In the genomic region with DNA sequence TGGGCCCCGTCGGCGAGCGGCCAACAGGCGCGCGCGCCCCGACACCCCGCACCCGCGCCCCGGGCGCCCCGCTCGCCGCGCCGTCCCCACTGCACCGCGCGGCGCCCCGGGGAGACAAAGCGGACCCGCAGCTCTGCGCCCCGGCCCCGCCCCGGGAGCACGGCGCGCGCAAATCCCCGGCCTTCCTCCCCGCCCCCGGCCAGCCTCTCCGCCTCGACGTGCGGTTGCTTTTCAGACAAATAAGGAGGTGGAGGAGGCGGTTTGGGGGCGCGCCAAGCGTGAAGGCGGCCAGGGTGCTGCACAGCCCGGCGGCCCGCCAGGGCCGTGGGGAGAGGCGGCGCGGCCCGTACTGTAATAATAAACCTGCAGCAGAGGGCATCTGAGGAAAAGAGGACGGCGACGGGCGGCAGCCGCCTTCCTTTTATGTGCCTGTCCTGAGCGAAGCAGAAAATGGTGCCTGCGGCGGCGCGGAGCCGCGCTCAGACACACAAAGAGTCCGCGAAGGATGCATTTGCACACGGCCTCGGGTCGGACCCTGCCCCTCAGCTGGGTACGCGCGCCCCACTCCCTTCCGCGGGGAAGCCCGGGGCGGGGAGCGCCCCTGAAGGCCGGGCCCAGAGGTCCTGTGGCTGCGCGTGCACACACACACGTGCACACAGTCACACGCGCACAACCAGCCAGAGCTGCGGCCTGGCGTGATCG, we compare ENCODE assay signal across 8 cellular contexts. TPM values are rescaled to one million over a fixed set of nuclear protein-coding genes. Genes with fewer than 3 reads are reported as not detected.
DNase-seq lines count a peak whose midpoint lies in the region; ATAC-seq and TF ChIP-seq lines count a peak whose summit lies in the region.

No MANE protein-coding gene starts in this region.

- H3K9ac ChIP-seq in OCI-LY3 (ENCODE audit: low read length) (peak overlapping the region; percentile 97), mucosa of rectum (ENCODE audit: low read depth in 1 of 2, low read length in 2 of 2) (peak overlapping the region; percentile 78 to 79)

- H4K20me1 ChIP-seq in OCI-LY3 (ENCODE audit: insufficient read depth, low read length) = no peaks in the 10 kb centered on the region

- peak overlapping the region; percentile 100 for H3K4me3 ChIP-seq in OCI-LY3 (ENCODE audit: low read length)
- H3K4me3 ChIP-seq in epithelial cell of proximal tubule (ENCODE audit: low read depth, low read length) = peak overlapping the region; percentile 74
- peak overlapping the region; percentile 86 to 87 for H3K4me3 ChIP-seq in mucosa of rectum (ENCODE audit: low read length in 2 of 2)

- H3K27me3 ChIP-seq in OCI-LY3 (ENCODE audit: low read depth, low read length) = no peaks in the 10 kb centered on the region
- H3K27me3 ChIP-seq in mucosa of rectum (ENCODE audit: control insufficient read depth in 2 of 2, insufficient read depth in 2 of 2, low read length in 2 of 2) = no peaks in the 10 kb centered on the region

- peaks cover 10% of the 10 kb centered on the region for H3K79me2 ChIP-seq in OCI-LY3 (ENCODE audit: low read length)

- DNase-seq in D341Med (ENCODE audit: low spot score) (peak; percentile 89), HT1080 (ENCODE audit: low read depth) (peak; percentile 88), activated T-cell treated with anti-CD3 and anti-CD28 coated beads for 48 hours (ENCODE audit: low read depth) (peak; percentile 78), epithelial cell of proximal tubule (ENCODE audit: low read depth) (no peak)
- DNase-seq in stimulated activated CD8-positive, alpha-beta memory T cell treated with anti-CD3 and anti-CD28 coated beads, Interleukin-4, amount 100 ng/mL, for 4 hours (ENCODE audit: low read depth in 2 of 2, low spot score in 1 of 2) = peak; percentile 42 to 69

- H3K27ac ChIP-seq in OCI-LY3 (ENCODE audit: low read length) (peak overlapping the region; percentile 92), mucosa of rectum (ENCODE audit: low read depth in 2 of 2, low read length in 2 of 2) (peak overlapping the region; percentile 91 to 92)

- H3K36me3 ChIP-seq in OCI-LY3 (replicated peaks; ENCODE audit: low read depth, low read length) (peaks cover 13% of the 10 kb centered on the region), mucosa of rectum (ENCODE audit: control insufficient read depth in 2 of 2, insufficient read depth in 2 of 2, low read length in 2 of 2) (no peaks in the 10 kb centered on the region)

- peaks cover 18% of the 10 kb centered on the region for H3K4me1 ChIP-seq in OCI-LY3 (ENCODE audit: low read length)
- no peaks in the 10 kb centered on the region for H3K4me1 ChIP-seq in mucosa of rectum (ENCODE audit: control insufficient read depth in 2 of 2, insufficient read depth in 2 of 2, low read length in 2 of 2)

- H3K4me2 ChIP-seq in OCI-LY3 (ENCODE audit: low read length) = peak overlapping the region; percentile 86

- TF ChIP-seq CTCF in OCI-LY3 (IDR thresholded peaks at IDR 0.05; ENCODE audit: low read depth, low read length) = no peak
- no peak for TF ChIP-seq CTCF in epithelial cell of proximal tubule (conservative IDR thresholded peaks at IDR 0.05; ENCODE audit: low read depth, low read length)

- H3K9me3 ChIP-seq in OCI-LY3 (ENCODE audit: insufficient read depth, low read length) (no peaks in the 10 kb centered on the region), mucosa of rectum (ENCODE audit: control insufficient read depth in 2 of 2, low read length in 2 of 2) (no peaks in the 10 kb centered on the region)

- peak overlapping the region; percentile 75; the same call in 1 of the 2 replicates for H2AFZ ChIP-seq in OCI-LY3 (ENCODE audit: low read depth, low read length)

- ATAC-seq in GM21381 (IDR thresholded peaks at IDR 0.05; ENCODE audit: unreplicated experiment) = peak; percentile 72

RNA-seq across cellular contexts. Expression of gene NREP, which starts 0.7 kb away (rescaled TPM):
- 12.0 and 14.0 TPM in 2 replicates for total RNA-seq in HT1080 (2014; rRNA removed; shearing (Covaris generic))
- polyA plus RNA-seq in HT1080 (2015; cell fraction: cytosol; rRNA removed) = 19.8 and 22.1 TPM in 2 replicates
- polyA plus RNA-seq in HT1080 (2015; cell fraction: nucleus; rRNA removed) = 41.4 and 51.2 TPM in 2 replicates
- 31.8 and 58.6 TPM in 2 replicates for total RNA-seq in epithelial cell of proximal tubule
